ENCODE assay signal across 17 cellular contexts in genomic region chrX:105098812-105099211, GRCh38.
DNase-seq lines count a peak whose midpoint lies in the region; ATAC-seq, FAIRE-seq and TF ChIP-seq lines count a peak whose summit lies in the region.
"Had no signal": no experiment of that assay in that cellular context is flagged by ENCODE, and none has a peak within 500 bp of the region (broad histone marks: within the 10 kb centered on the region; RNA-seq: fewer than 3 reads in every experiment).

No MANE protein-coding gene starts in this region.

- TF ChIP-seq RAD21 in A549 (conservative IDR thresholded peaks at IDR 0.05 in 1 of 2, IDR thresholded peaks at IDR 0.05 in 1 of 2) = no peak

- no peak overlapping the region for H3K4me2 ChIP-seq in A549

- H3K36me3 ChIP-seq in testis (ENCODE audit: low read depth, missing control alignments) (no peaks in the 10 kb centered on the region), gastrocnemius medialis (no peaks in the 10 kb centered on the region)
- H3K36me3 ChIP-seq: BE2C had no signal

- peak; percentile 39 for FAIRE-seq in A549 (lab: Jason Lieb, UNC)
- FAIRE-seq: A204.1, D721Med, H54, HTR-8/SVneo had no signal

- no peak for ATAC-seq in A549
- no peak for ATAC-seq in gastrocnemius medialis
- ATAC-seq: HCT116 had no signal

- POLR2A ChIA-PET in A549 (lab: Yijun Ruan, JAX) = no interaction called here

- H3K27ac ChIP-seq in A549 = no peak overlapping the region
- H3K27ac ChIP-seq in epithelial cell of prostate = peak overlapping the region; percentile 35
- H3K27ac ChIP-seq in testis = no peak overlapping the region
- H3K27ac ChIP-seq in gastrocnemius medialis = no peak overlapping the region
- H3K27ac ChIP-seq: C4-2B had no signal

- intact Hi-C loops in testis (cut with DNase I; ENCODE audit: low total_unique reads) = no loop called here
- intact Hi-C loops in gastrocnemius medialis (cut with DNase I; ENCODE audit: low total_unique reads) = no loop called here

- no peaks in the 10 kb centered on the region for H3K27me3 ChIP-seq in testis
- H3K27me3 ChIP-seq in gastrocnemius medialis = no peaks in the 10 kb centered on the region
- H3K27me3 ChIP-seq: BE2C had no signal

- H3K4me3 ChIP-seq in A549 (no peak overlapping the region), testis (no peak overlapping the region), gastrocnemius medialis (no peak overlapping the region)

- no peak for TF ChIP-seq EP300 in A549 (IDR thresholded peaks at IDR 0.05)

- H3K9me3 ChIP-seq in A549 (no peaks in the 10 kb centered on the region), testis (no peaks in the 10 kb centered on the region), gastrocnemius medialis (no peaks in the 10 kb centered on the region)
- H3K9me3 ChIP-seq: BE2C had no signal

- TF ChIP-seq CTCF in A549 (IDR thresholded peaks at IDR 0.05) = no peak
- TF ChIP-seq CTCF in testis (IDR thresholded peaks at IDR 0.05) = no peak
- no peak for TF ChIP-seq CTCF in gastrocnemius medialis (IDR thresholded peaks at IDR 0.05 in 4 of 5, conservative IDR thresholded peaks at IDR 0.05 in 1 of 5)

- no peaks in the 10 kb centered on the region for H3K4me1 ChIP-seq in A549
- H3K4me1 ChIP-seq in testis = no peaks in the 10 kb centered on the region
- no peaks in the 10 kb centered on the region for H3K4me1 ChIP-seq in gastrocnemius medialis
- H3K4me1 ChIP-seq: BE2C had no signal

- CTCF ChIA-PET in A549 (lab: Yijun Ruan, JAX) = no interaction called here

- in situ Hi-C loops in T47D (cut with HindIII; ENCODE audit: low pct_unique_long_range_greater_than_20kb, low sequenced_read_pairs) (no loop called here), gastrocnemius medialis (cut with MboI; ENCODE audit: low sequenced_read_pairs in 4 of 4) (no loop called here)

- DNase-seq in A549 (ENCODE audit: low read depth in 1 of 2, low spot score in 1 of 2) (no peak), DMS53 treated with DMSO at 0.1 percent for 48 hours (lab: John Stamatoyannopoulos, UW; ENCODE audit: unreplicated experiment) (peak; percentile 48), T47D (ENCODE audit: low read depth in 1 of 2, low spot score in 1 of 2) (peak; percentile 1 to 52), epithelial cell of prostate (ENCODE audit: low read depth, low spot score) (no peak), testis (no peak), gastrocnemius medialis (no peak), amygdala (lab: John Stamatoyannopoulos, UW) (no peak)
- DNase-seq: BE2C; CD4-positive, alpha-beta memory T cell; DMS153; GF-D8 had no signal

- WGBS in A549 (ENCODE audit: missing lambda C conversion rate) = 0% methylated on average over 4 of the region's 4 CpGs
- 70 to 73% methylated on average over 4 of the region's 4 CpGs for WGBS in testis, 2 donors

- TF ChIP-seq POLR2A in A549 (IDR thresholded peaks at IDR 0.05; ENCODE audit: low read length) = no peak
- TF ChIP-seq POLR2A in testis (IDR thresholded peaks at IDR 0.05) = no peak
- no peak for TF ChIP-seq POLR2A in gastrocnemius medialis (IDR thresholded peaks at IDR 0.05)

TF ChIP-seq in A549, 52 proteins besides CTCF, POLR2A, EP300 and RAD21:
- no peak for TF ChIP-seq HOXB5 (CRISPR knock-in tag; IDR thresholded peaks at IDR 0.05)
- no peak for TF ChIP-seq PBX3 (IDR thresholded peaks at IDR 0.05)
- TF ChIP-seq BCL3 (IDR thresholded peaks at IDR 0.05) = no peak
- TF ChIP-seq RARB (CRISPR knock-in tag; IDR thresholded peaks at IDR 0.05) = no peak
- TF ChIP-seq KDM5A (IDR thresholded peaks at IDR 0.05) = no peak
- no peak for TF ChIP-seq CHD2 (IDR thresholded peaks at IDR 0.05; ENCODE audit: low read length, partially characterized antibody)

Comparison
In these comparisons a context has a peak if more than half of its experiments do, and no peak if none do; other contexts are left out.
1. DNase-seq: peak in DMS53 treated with DMSO at 0.1 percent for 48 hours (single experiment) and T47D (2 of 2); none in A549 (0 of 2), epithelial cell of prostate (single experiment), testis (single experiment), gastrocnemius medialis (0 of 2) and amygdala (0 of 56).